10 cellular contexts compared by ENCODE assay signal in the genomic region with DNA sequence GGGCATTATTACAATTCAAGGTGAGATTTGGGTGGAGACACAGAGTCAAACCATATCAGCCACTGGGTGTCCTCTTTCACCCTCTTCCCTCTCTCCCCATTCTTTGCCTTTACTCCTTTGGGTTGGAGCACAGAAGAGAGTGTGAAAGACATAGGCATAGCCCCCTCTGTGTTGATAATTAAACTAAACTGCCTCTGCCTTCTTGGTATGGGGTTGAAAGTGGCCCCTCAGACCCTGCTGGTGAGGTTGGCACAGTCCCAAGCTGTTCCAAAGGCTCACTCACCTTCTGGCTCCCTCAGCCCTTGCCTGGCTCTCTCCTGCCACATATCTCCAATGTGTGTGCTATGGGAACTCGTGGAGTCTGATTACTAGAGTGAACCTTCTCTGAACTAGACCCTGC.
"Had no signal": no experiment of that assay in that cellular context is flagged by ENCODE, and none has a peak within 500 bp of the region (broad histone marks: within the 10 kb centered on the region; RNA-seq: fewer than 3 reads in every experiment).

No MANE protein-coding gene starts in this region.

- ATAC-seq: HCT116, HepG2 had no signal

- H3K4me3 Mint-ChIP-seq: HFFc6, IgD-negative memory B cell had no signal

- H3K4me1 ChIP-seq: HAP-1 had no signal

- H3K4me1 Mint-ChIP-seq: IgD-negative memory B cell had no signal

- H3K36me3 Mint-ChIP-seq: IgD-negative memory B cell had no signal

- FAIRE-seq: HepG2 had no signal

- H3K4me3 ChIP-seq: GM23248, HAP-1 had no signal

- H3K9me3 Mint-ChIP-seq: HFFc6 had no signal

- H3K9me3 ChIP-seq: HAP-1 had no signal

- DNase-seq: GM23248, GOT3, H7, HFFc6, KBM-7 had no signal

- H3K9ac ChIP-seq: GM23248 had no signal

- H3K36me3 ChIP-seq: HAP-1 had no signal

- H3K27ac ChIP-seq: GM23248, HL-60 had no signal

- H3K27ac Mint-ChIP-seq: HFFc6, IgD-negative memory B cell had no signal

- H2AFZ ChIP-seq: GM23248 had no signal

- H3K27me3 Mint-ChIP-seq: IgD-negative memory B cell had no signal
